Comparison of ENCODE assay signal across 8 cellular contexts in genomic region chr4:151014521-151015457, GRCh38. TPM values are rescaled to one million over a fixed set of nuclear protein-coding genes. Genes with fewer than 3 reads are reported as not detected.
A peak's percentile ranks its signal among the peaks of the same experiment; 100 is the strongest.
DNase-seq lines count a peak whose midpoint lies in the region; ATAC-seq and TF ChIP-seq lines count a peak whose summit lies in the region.

Gene LRBA (minus strand): TSS chr4:151015284. CDS start chr4:151014642, 642 bp downstream.

- no peaks in the 10 kb centered on the region for H3K9me3 Mint-ChIP-seq in progenitor cell of endocrine pancreas (ENCODE audit: low read depth)

- peak within 1 kb of the TSS; percentile 100 for H3K27ac Mint-ChIP-seq in progenitor cell of endocrine pancreas

- no peaks in the 10 kb centered on the region for H3K27me3 Mint-ChIP-seq in progenitor cell of endocrine pancreas

- H3K4me1 Mint-ChIP-seq in progenitor cell of endocrine pancreas (ENCODE audit: low read depth): peaks cover 27% of the 10 kb centered on the region

- H3K4me3 ChIP-seq in GM12875 (ENCODE audit: low read depth, low read length): peak within 1 kb of the TSS; percentile 88
- peak within 1 kb of the TSS; percentile 94 for H3K4me3 ChIP-seq in left ventricle myocardium inferior
- peak within 1 kb of the TSS; percentile 100 for H3K4me3 ChIP-seq in upper lobe of right lung

- H3K9me3 ChIP-seq in left ventricle myocardium inferior (replicated peaks) (no peaks in the 10 kb centered on the region), upper lobe of right lung (no peaks in the 10 kb centered on the region)

- DNase-seq in NCI-H1436 (lab: John Stamatoyannopoulos, UW) (peak; percentile 89), left ventricle myocardium inferior (peak; percentile 67), progenitor cell of endocrine pancreas (ENCODE audit: low spot score, unreplicated experiment) (peak; percentile 68), upper lobe of right lung (peak; percentile 90)

- H3K27me3 ChIP-seq in left ventricle myocardium inferior (ENCODE audit: low read depth): no peaks in the 10 kb centered on the region
- H3K27me3 ChIP-seq in upper lobe of right lung: no peaks in the 10 kb centered on the region

- no peak within 1 kb of the TSS for H3K27ac ChIP-seq in adipose tissue (ENCODE audit: low read depth, low read length)
- H3K27ac ChIP-seq in left ventricle myocardium inferior (replicated peaks): peak within 1 kb of the TSS; percentile 90
- H3K27ac ChIP-seq in upper lobe of right lung: peak within 1 kb of the TSS; percentile 98

- H3K36me3 ChIP-seq in left ventricle myocardium inferior (peaks cover 5% of the 10 kb centered on the region), upper lobe of right lung (no peaks in the 10 kb centered on the region)

- intact Hi-C loops in T-helper 1 cell treated with Interleukin-12 subunit alpha and Interleukin-12 subunit beta and Interleukin-4 antibody, amounts not matched to agents 30 ng/mL and 1 ng/mL, for 36 hours (cut with micrococcal nuclease): loop anchor here (1.0 to 2.0 kb wide), 11 partner anchors 8 to 1764 kb away; partner anchors contain the start of genes ARFIP1, FBXW7, GATB and RPS3A
- intact Hi-C loops in left ventricle myocardium inferior (cut with micrococcal nuclease) (no loop called here), upper lobe of right lung (cut with DNase I) (no loop called here)

- WGBS in adipose tissue, 3 donors: 0 to 1% (median 1%) methylated on average over 33 to 37 of the region's 37 CpGs

- no peak for TF ChIP-seq CTCF in GM12875 (IDR thresholded peaks at IDR 0.05; ENCODE audit: borderline replicate concordance, insufficient read depth, low read depth, low read length)
- TF ChIP-seq CTCF in left ventricle myocardium inferior (IDR thresholded peaks at IDR 0.05; ENCODE audit: borderline replicate concordance): no peak
- no peak for TF ChIP-seq CTCF in progenitor cell of endocrine pancreas (IDR thresholded peaks at IDR 0.05; ENCODE audit: unreplicated experiment)
- no peak for TF ChIP-seq CTCF in upper lobe of right lung (IDR thresholded peaks at IDR 0.05)

- ATAC-seq in HG02840 (IDR thresholded peaks at IDR 0.05; ENCODE audit: low FRiP score, unreplicated experiment) (peak; percentile 63), upper lobe of right lung (peak; percentile 90)

- H3K4me1 ChIP-seq in left ventricle myocardium inferior (peaks cover 41% of the 10 kb centered on the region), upper lobe of right lung (peaks cover 13% of the 10 kb centered on the region)

- H3K36me3 Mint-ChIP-seq in progenitor cell of endocrine pancreas (ENCODE audit: insufficient read depth): peaks cover 2% of the 10 kb centered on the region

- H3K4me3 Mint-ChIP-seq in progenitor cell of endocrine pancreas (ENCODE audit: low read depth): peak within 1 kb of the TSS; percentile 99

RNA-seq across cellular contexts. Expression of gene LRBA, which starts in this region (rescaled TPM):
- 49.1 and 49.3 TPM in 2 replicates for total RNA-seq in T-helper 1 cell treated with Interleukin-12 subunit alpha and Interleukin-12 subunit beta and Interleukin-4 antibody, amounts not matched to agents 30 ng/mL and 1 ng/mL, for 36 hours
- polyA plus RNA-seq in adipose tissue: 10 to 100 TPM in 2 of 3 donors, 1 to 10 TPM in 1; 6.4 to 12.9 (median 10.3) TPM
- total RNA-seq in left ventricle myocardium inferior: 19.1 TPM
- 95.2 and 103 TPM in 2 replicates for total RNA-seq in progenitor cell of endocrine pancreas
- total RNA-seq in upper lobe of right lung: 39.9 TPM
